ENCODE assay signal across 1 cellular context in genomic region chrX:97399400-97399799, GRCh38.
TF ChIP-seq lines count a peak whose summit lies in the region.

No MANE protein-coding gene starts in this region.

TF ChIP-seq in GM12878, 131 proteins besides CTCF, POLR2A, EP300 and RAD21 (continued from another document):
- TF ChIP-seq ATF7 (IDR thresholded peaks at IDR 0.05; ENCODE audit: low read depth) (peak; percentile 88), HCFC1 (IDR thresholded peaks at IDR 0.05; ENCODE audit: low read length) (no peak), TAF1 (IDR thresholded peaks at IDR 0.05; ENCODE audit: borderline replicate concordance, low read depth, low read length) (no peak), EZH2 (IDR thresholded peaks at IDR 0.05; ENCODE audit: borderline replicate concordance, control insufficient read depth, low read depth, low read length) (no peak), RUNX3 (IDR thresholded peaks at IDR 0.05; ENCODE audit: low read length) (no peak), SIX5 (IDR thresholded peaks at IDR 0.05; ENCODE audit: low read depth, low read length, severe bottlenecking) (no peak), NR2F1 (conservative IDR thresholded peaks at IDR 0.05) (no peak), CHD1 (IDR thresholded peaks at IDR 0.05; ENCODE audit: low read depth, low read length) (no peak), STAT1 (conservative IDR thresholded peaks at IDR 0.05) (no peak), E4F1 (IDR thresholded peaks at IDR 0.05; ENCODE audit: borderline replicate concordance, partially characterized antibody) (no peak), POU2F2 (IDR thresholded peaks at IDR 0.05; ENCODE audit: borderline replicate concordance, low read depth, low read length) (no peak), MLLT1 (IDR thresholded peaks at IDR 0.05) (no peak), STAT3 (IDR thresholded peaks at IDR 0.05; ENCODE audit: low read depth, low read length) (no peak), EED (IDR thresholded peaks at IDR 0.05; ENCODE audit: low read depth) (no peak), CREB1 (IDR thresholded peaks at IDR 0.05; ENCODE audit: low read depth) (peak; percentile 60; the same call in 1 of the 2 replicates), MTA2 (IDR thresholded peaks at IDR 0.05; ENCODE audit: low read depth) (no peak), SRF (IDR thresholded peaks at IDR 0.05; ENCODE audit: low read depth in 2 of 2, low read length in 2 of 2) (0 out of 4 replicates have a peak, but pooled peaks of 1 of the 2 experiments have one; percentile 61)
- TF ChIP-seq, protein P1, sequence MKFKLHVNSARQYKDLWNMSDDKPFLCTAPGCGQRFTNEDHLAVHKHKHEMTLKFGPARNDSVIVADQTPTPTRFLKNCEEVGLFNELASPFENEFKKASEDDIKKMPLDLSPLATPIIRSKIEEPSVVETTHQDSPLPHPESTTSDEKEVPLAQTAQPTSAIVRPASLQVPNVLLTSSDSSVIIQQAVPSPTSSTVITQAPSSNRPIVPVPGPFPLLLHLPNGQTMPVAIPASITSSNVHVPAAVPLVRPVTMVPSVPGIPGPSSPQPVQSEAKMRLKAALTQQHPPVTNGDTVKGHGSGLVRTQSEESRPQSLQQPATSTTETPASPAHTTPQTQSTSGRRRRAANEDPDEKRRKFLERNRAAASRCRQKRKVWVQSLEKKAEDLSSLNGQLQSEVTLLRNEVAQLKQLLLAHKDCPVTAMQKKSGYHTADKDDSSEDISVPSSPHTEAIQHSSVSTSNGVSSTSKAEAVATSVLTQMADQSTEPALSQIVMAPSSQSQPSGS (IDR thresholded peaks at IDR 0.05; ENCODE audit: low read length), result peak; percentile 59
- TF ChIP-seq, protein P2, sequence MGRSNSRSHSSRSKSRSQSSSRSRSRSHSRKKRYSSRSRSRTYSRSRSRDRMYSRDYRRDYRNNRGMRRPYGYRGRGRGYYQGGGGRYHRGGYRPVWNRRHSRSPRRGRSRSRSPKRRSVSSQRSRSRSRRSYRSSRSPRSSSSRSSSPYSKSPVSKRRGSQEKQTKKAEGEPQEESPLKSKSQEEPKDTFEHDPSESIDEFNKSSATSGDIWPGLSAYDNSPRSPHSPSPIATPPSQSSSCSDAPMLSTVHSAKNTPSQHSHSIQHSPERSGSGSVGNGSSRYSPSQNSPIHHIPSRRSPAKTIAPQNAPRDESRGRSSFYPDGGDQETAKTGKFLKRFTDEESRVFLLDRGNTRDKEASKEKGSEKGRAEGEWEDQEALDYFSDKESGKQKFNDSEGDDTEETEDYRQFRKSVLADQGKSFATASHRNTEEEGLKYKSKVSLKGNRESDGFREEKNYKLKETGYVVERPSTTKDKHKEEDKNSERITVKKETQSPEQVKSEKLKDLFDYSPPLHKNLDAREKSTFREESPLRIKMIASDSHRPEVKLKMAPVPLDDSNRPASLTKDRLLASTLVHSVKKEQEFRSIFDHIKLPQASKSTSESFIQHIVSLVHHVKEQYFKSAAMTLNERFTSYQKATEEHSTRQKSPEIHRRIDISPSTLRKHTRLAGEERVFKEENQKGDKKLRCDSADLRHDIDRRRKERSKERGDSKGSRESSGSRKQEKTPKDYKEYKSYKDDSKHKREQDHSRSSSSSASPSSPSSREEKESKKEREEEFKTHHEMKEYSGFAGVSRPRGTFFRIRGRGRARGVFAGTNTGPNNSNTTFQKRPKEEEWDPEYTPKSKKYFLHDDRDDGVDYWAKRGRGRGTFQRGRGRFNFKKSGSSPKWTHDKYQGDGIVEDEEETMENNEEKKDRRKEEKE (IDR thresholded peaks at IDR 0.05), result no peak
TF ChIP-seq in GM12878: peak in this region for 6.
